22 cellular contexts compared by ENCODE assay signal in genomic region chr5:53087596-53087995, GRCh38. TPM values are rescaled to one million over a fixed set of nuclear protein-coding genes. Genes with fewer than 3 reads are reported as not detected.
DNase-seq lines count a peak whose midpoint lies in the region; ATAC-seq and TF ChIP-seq lines count a peak whose summit lies in the region.
"Had no signal": no experiment of that assay in that cellular context is flagged by ENCODE, and none has a peak within 500 bp of the region (broad histone marks: within the 10 kb centered on the region; RNA-seq: fewer than 3 reads in every experiment).

No MANE protein-coding gene starts in this region.

- H3K27me3 Mint-ChIP-seq in CD4-positive, alpha-beta T cell: no peaks in the 10 kb centered on the region
- H3K27me3 Mint-ChIP-seq in activated CD4-positive, alpha-beta T cell treated with anti-CD3 and anti-CD28 coated beads, Interleukin-2, amount 10 ng/mL, durations not matched to agents 7 days and 5 days: no peaks in the 10 kb centered on the region
- H3K27me3 Mint-ChIP-seq: dendritic cell treated with granulocyte-macrophage colony-stimulating factor and Interleukin-4, amounts not matched to agents 40 ng/mL and 50 ng/mL, for 4 days had no signal

- no peak overlapping the region for H3K4me3 Mint-ChIP-seq in CD4-positive, alpha-beta T cell
- no peak overlapping the region for H3K4me3 Mint-ChIP-seq in activated CD4-positive, alpha-beta T cell treated with anti-CD3 and anti-CD28 coated beads, Interleukin-2, amount 10 ng/mL, durations not matched to agents 7 days and 5 days
- H3K4me3 Mint-ChIP-seq: activated CD4-positive, alpha-beta memory T cell treated with anti-CD3 and anti-CD28 coated beads, Interleukin-2, amount 10 ng/mL, durations not matched to agents 7 days and 5 days; dendritic cell treated with granulocyte-macrophage colony-stimulating factor and Interleukin-4, amounts not matched to agents 40 ng/mL and 50 ng/mL, for 4 days; GM23338; memory B cell; naive thymus-derived CD4-positive, alpha-beta T cell had no signal

- peaks cover 38% of the 10 kb centered on the region for H3K4me1 Mint-ChIP-seq in CD4-positive, alpha-beta T cell (ENCODE audit: low read depth)
- peaks cover 71% of the 10 kb centered on the region for H3K4me1 Mint-ChIP-seq in activated CD4-positive, alpha-beta T cell treated with anti-CD3 and anti-CD28 coated beads, Interleukin-2, amount 10 ng/mL, durations not matched to agents 7 days and 5 days
- H3K4me1 Mint-ChIP-seq: GM23338 had no signal

- H3K9me3 Mint-ChIP-seq in CD4-positive, alpha-beta T cell: no peaks in the 10 kb centered on the region
- no peaks in the 10 kb centered on the region for H3K9me3 Mint-ChIP-seq in activated CD4-positive, alpha-beta T cell treated with anti-CD3 and anti-CD28 coated beads, Interleukin-2, amount 10 ng/mL, durations not matched to agents 7 days and 5 days
- H3K9me3 Mint-ChIP-seq: activated CD4-positive, alpha-beta memory T cell treated with anti-CD3 and anti-CD28 coated beads, Interleukin-2, amount 10 ng/mL, durations not matched to agents 7 days and 5 days; dendritic cell treated with granulocyte-macrophage colony-stimulating factor and Interleukin-4, amounts not matched to agents 40 ng/mL and 50 ng/mL, for 4 days; GM23338; memory B cell; naive thymus-derived CD4-positive, alpha-beta T cell had no signal

- ATAC-seq in CD4-positive, alpha-beta T cell (ENCODE audit: poor library complexity): no peak
- no peak for ATAC-seq in GM21786 (IDR thresholded peaks at IDR 0.05; ENCODE audit: unreplicated experiment)
- ATAC-seq: GM23338; naive thymus-derived CD4-positive, alpha-beta T cell; stimulated activated naive CD8-positive, alpha-beta T cell treated with anti-CD3 and anti-CD28 coated beads, Interleukin-15, Interleukin-2, amounts not matched to agents 100 U/mL and 50 U/mL, for 24 hours had no signal

- H3K36me3 Mint-ChIP-seq in CD4-positive, alpha-beta T cell (ENCODE audit: low read depth): no peaks in the 10 kb centered on the region
- H3K36me3 Mint-ChIP-seq in activated CD4-positive, alpha-beta T cell treated with anti-CD3 and anti-CD28 coated beads, Interleukin-2, amount 10 ng/mL, durations not matched to agents 7 days and 5 days (ENCODE audit: low read depth): peaks cover 41% of the 10 kb centered on the region
- H3K36me3 Mint-ChIP-seq: CD4-positive, CD25-positive, alpha-beta regulatory T cell; memory B cell had no signal

- H3K9me3 ChIP-seq in CD4-positive, alpha-beta T cell (ENCODE audit: control insufficient read depth, low read length): no peaks in the 10 kb centered on the region
- H3K9me3 ChIP-seq: tibial nerve had no signal

- H3K27ac Mint-ChIP-seq in CD4-positive, alpha-beta T cell: no peak overlapping the region
- H3K27ac Mint-ChIP-seq in activated CD4-positive, alpha-beta T cell treated with anti-CD3 and anti-CD28 coated beads, Interleukin-2, amount 10 ng/mL, durations not matched to agents 7 days and 5 days: no peak overlapping the region
- H3K27ac Mint-ChIP-seq: activated CD4-positive, alpha-beta memory T cell treated with anti-CD3 and anti-CD28 coated beads, Interleukin-2, amount 10 ng/mL, durations not matched to agents 7 days and 5 days; CD4-positive, CD25-positive, alpha-beta regulatory T cell; dendritic cell treated with granulocyte-macrophage colony-stimulating factor and Interleukin-4, amounts not matched to agents 40 ng/mL and 50 ng/mL, for 4 days; GM23338; memory B cell had no signal

- POLR2A ChIA-PET in CD4-positive, alpha-beta T cell (lab: Charles Lee): interaction anchor here (1.2 to 1.3 kb wide), 2 partner anchors 18 to 139 kb away, joined by 3 read pairs; no protein-coding TSS in a partner anchor
- POLR2A ChIA-PET in activated CD4-positive, alpha-beta T cell treated with anti-CD3 and anti-CD28 coated beads, Interleukin-2, amount 10 ng/mL, durations not matched to agents 7 days and 5 days (lab: Charles Lee): interaction anchor here (0.5 to 0.6 kb wide), 2 partner anchors 90 to 262 kb away, joined by 3 to 5 read pairs; no protein-coding TSS in a partner anchor

- no peak for TF ChIP-seq CTCF in CD4-positive, alpha-beta T cell (IDR thresholded peaks at IDR 0.05)

- H3K27ac ChIP-seq in CD4-positive, alpha-beta T cell (ENCODE audit: low read depth, low read length): no peak overlapping the region
- H3K27ac ChIP-seq: cardiac muscle cell had no signal

- peak; percentile 8 for DNase-seq in HT1080 (ENCODE audit: low read depth)
- DNase-seq in anterior cingulate cortex (lab: John Stamatoyannopoulos, UW): peak in 40 of 58 donors; percentile 2 to 81 (median 36)
- DNase-seq in hypothalamus (lab: John Stamatoyannopoulos, UW): peak in 35 of 51 donors; percentile 0 to 86 (median 27)
- DNase-seq in putamen (ENCODE audit: low spot score): peak; percentile 93
- DNase-seq in CD4-positive, alpha-beta T cell: no peak
- no peak for DNase-seq in activated CD4-positive, alpha-beta T cell treated with anti-CD3 and anti-CD28 coated beads, Interleukin-2, amount 10 ng/mL, durations not matched to agents 7 days and 5 days
- DNase-seq: activated CD4-positive, alpha-beta memory T cell treated with anti-CD3 and anti-CD28 coated beads, Interleukin-2, amount 10 ng/mL, durations not matched to agents 7 days and 5 days; activated CD4-positive, CD25-positive, alpha-beta regulatory T cell; CD4-positive, CD25-positive, alpha-beta regulatory T cell; IMR-90; naive thymus-derived CD4-positive, alpha-beta T cell; NCI-H1105; NCI-H2081; SHP77 treated with DMSO at 0.1 percent for 48 hours; stimulated activated CD4-positive, alpha-beta T cell treated with anti-CD3 and anti-CD28 coated beads, Interleukin-15, amount 100 ng/mL, for 24 hours; stimulated activated naive CD8-positive, alpha-beta T cell treated with anti-CD3 and anti-CD28 coated beads, Interleukin-15, Interleukin-2, amounts not matched to agents 100 U/mL and 50 U/mL, for 24 hours had no signal

- no peaks in the 10 kb centered on the region for H3K27me3 ChIP-seq in CD4-positive, alpha-beta T cell (ENCODE audit: control insufficient read depth, insufficient read depth, low read length)
- H3K27me3 ChIP-seq: cardiac muscle cell, tibial nerve had no signal

- CTCF ChIA-PET in CD4-positive, alpha-beta T cell (lab: Charles Lee): no interaction called here
- CTCF ChIA-PET in activated CD4-positive, alpha-beta T cell treated with anti-CD3 and anti-CD28 coated beads, Interleukin-2, amount 10 ng/mL, durations not matched to agents 7 days and 5 days (lab: Charles Lee): interaction anchor here (0.7 to 7.3 kb wide), 5 partner anchors 14 to 139 kb away, joined by 3 to 48 read pairs (median 6); no protein-coding TSS in a partner anchor

- intact Hi-C loops in CD4-positive, alpha-beta T cell (cut with DNase I, micrococcal nuclease): loop anchor here in 1 of 2 experiments (5.0 kb wide), 1 partner anchor 50 kb away; no protein-coding TSS in a partner anchor

RNA-seq across cellular contexts. Expression of gene MOCS2, which starts 22.0 kb away (rescaled TPM):
- 54.3 and 62.7 TPM in 2 replicates for total RNA-seq in HT1080 (2014; rRNA removed; shearing (Covaris generic))
- polyA plus RNA-seq in HT1080 (2015; cell fraction: cytosol; rRNA removed): 75.0 and 85.5 TPM in 2 replicates
- 31.8 and 37.8 TPM in 2 replicates for polyA plus RNA-seq in HT1080 (2015; cell fraction: nucleus; rRNA removed)
- 10 to 100 TPM; 19.5 to 20.4 TPM for total RNA-seq in CD4-positive, alpha-beta T cell
- 10 to 100 TPM; 24.3 to 25.0 TPM for total RNA-seq in activated CD4-positive, alpha-beta T cell treated with anti-CD3 and anti-CD28 coated beads, Interleukin-2, amount 10 ng/mL, durations not matched to agents 7 days and 5 days

Comparison
In these comparisons a context has a peak if more than half of its experiments do, and no peak if none do; other contexts are left out.
1. DNase-seq: peak in HT1080 (single experiment), anterior cingulate cortex (40 of 58), hypothalamus (35 of 51) and putamen (single experiment); none in CD4-positive, alpha-beta T cell (0 of 10) and activated CD4-positive, alpha-beta T cell treated with anti-CD3 and anti-CD28 coated beads, Interleukin-2, amount 10 ng/mL, durations not matched to agents 7 days and 5 days (single experiment).